1 cellular context compared by ENCODE assay signal in the genomic region with DNA sequence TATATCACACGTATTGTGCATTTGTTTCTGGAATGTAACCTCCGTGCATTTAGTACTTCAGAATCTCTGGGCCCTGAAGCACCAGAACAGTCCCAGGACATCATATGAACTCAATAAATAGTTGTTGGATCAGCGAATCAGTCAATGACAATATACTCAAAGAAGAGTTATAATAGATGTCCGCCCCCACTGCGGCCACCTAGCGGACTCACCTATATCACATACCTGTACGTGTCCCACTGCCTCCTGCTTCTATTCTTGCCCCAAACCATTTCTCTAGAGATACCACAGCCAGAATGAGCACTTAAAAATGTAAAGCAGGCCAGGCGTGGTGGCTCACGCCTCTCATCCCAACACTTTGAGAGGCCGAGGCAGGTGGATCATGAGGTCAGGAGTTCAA.
TF ChIP-seq lines count a peak whose summit lies in the region.

No MANE protein-coding gene starts in this region.

TF ChIP-seq in HepG2, 621 proteins besides CTCF, POLR2A, EP300 and RAD21 (continued from another document):
- TF ChIP-seq, protein P1, sequence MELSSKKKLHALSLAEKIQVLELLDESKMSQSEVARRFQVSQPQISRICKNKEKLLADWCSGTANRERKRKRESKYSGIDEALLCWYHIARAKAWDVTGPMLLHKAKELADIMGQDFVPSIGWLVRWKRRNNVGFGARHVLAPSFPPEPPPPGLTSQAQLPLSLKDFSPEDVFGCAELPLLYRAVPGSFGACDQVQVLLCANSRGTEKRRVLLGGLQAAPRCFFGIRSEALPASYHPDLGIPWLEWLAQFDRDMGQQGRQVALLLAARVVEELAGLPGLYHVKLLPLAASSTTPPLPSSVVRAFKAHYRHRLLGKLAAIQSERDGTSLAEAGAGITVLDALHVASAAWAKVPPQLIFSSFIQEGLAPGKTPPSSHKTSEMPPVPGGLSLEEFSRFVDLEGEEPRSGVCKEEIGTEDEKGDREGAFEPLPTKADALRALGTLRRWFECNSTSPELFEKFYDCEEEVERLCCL (CRISPR knock-in tag; IDR thresholded peaks at IDR 0.05; ENCODE audit: borderline replicate concordance): no peak
- TF ChIP-seq, protein P2, sequence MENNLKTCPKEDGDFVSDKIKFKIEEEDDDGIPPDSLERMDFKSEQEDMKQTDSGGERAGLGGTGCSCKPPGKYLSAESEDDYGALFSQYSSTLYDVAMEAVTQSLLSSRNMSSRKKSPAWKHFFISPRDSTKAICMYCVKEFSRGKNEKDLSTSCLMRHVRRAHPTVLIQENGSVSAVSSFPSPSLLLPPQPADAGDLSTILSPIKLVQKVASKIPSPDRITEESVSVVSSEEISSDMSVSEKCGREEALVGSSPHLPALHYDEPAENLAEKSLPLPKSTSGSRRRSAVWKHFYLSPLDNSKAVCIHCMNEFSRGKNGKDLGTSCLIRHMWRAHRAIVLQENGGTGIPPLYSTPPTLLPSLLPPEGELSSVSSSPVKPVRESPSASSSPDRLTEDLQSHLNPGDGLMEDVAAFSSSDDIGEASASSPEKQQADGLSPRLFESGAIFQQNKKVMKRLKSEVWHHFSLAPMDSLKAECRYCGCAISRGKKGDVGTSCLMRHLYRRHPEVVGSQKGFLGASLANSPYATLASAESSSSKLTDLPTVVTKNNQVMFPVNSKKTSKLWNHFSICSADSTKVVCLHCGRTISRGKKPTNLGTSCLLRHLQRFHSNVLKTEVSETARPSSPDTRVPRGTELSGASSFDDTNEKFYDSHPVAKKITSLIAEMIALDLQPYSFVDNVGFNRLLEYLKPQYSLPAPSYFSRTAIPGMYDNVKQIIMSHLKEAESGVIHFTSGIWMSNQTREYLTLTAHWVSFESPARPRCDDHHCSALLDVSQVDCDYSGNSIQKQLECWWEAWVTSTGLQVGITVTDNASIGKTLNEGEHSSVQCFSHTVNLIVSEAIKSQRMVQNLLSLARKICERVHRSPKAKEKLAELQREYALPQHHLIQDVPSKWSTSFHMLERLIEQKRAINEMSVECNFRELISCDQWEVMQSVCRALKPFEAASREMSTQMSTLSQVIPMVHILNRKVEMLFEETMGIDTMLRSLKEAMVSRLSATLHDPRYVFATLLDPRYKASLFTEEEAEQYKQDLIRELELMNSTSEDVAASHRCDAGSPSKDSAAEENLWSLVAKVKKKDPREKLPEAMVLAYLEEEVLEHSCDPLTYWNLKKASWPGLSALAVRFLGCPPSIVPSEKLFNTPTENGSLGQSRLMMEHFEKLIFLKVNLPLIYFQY (CRISPR knock-in tag; IDR thresholded peaks at IDR 0.05; ENCODE audit: borderline replicate concordance): no peak
- no peak for TF ChIP-seq ZNF274 (CRISPR knock-in tag; IDR thresholded peaks at IDR 0.05)
- no peak for TF ChIP-seq ZNF20 (CRISPR knock-in tag; IDR thresholded peaks at IDR 0.05)
- no peak for TF ChIP-seq ZBTB42 (CRISPR knock-in tag; IDR thresholded peaks at IDR 0.05)
- TF ChIP-seq, protein P3, sequence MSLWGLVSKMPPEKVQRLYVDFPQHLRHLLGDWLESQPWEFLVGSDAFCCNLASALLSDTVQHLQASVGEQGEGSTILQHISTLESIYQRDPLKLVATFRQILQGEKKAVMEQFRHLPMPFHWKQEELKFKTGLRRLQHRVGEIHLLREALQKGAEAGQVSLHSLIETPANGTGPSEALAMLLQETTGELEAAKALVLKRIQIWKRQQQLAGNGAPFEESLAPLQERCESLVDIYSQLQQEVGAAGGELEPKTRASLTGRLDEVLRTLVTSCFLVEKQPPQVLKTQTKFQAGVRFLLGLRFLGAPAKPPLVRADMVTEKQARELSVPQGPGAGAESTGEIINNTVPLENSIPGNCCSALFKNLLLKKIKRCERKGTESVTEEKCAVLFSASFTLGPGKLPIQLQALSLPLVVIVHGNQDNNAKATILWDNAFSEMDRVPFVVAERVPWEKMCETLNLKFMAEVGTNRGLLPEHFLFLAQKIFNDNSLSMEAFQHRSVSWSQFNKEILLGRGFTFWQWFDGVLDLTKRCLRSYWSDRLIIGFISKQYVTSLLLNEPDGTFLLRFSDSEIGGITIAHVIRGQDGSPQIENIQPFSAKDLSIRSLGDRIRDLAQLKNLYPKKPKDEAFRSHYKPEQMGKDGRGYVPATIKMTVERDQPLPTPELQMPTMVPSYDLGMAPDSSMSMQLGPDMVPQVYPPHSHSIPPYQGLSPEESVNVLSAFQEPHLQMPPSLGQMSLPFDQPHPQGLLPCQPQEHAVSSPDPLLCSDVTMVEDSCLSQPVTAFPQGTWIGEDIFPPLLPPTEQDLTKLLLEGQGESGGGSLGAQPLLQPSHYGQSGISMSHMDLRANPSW (CRISPR knock-in tag; IDR thresholded peaks at IDR 0.05; ENCODE audit: borderline replicate concordance): no peak
- TF ChIP-seq CCDC6 (CRISPR knock-in tag; IDR thresholded peaks at IDR 0.05): no peak
